ENCODE assay signal across 9 cellular contexts in genomic region chr21:26842976-26843911, GRCh38. TPM values are rescaled to one million over a fixed set of nuclear protein-coding genes. Genes with fewer than 3 reads are reported as not detected.
DNase-seq lines count a peak whose midpoint lies in the region; ATAC-seq lines count a peak whose summit lies in the region.
"Had no signal": no experiment of that assay in that cellular context is flagged by ENCODE, and none has a peak within 500 bp of the region (broad histone marks: within the 10 kb centered on the region; RNA-seq: fewer than 3 reads in every experiment).

No MANE protein-coding gene starts in this region.

- H3K36me3 ChIP-seq in NT2/D1 (ENCODE audit: insufficient read depth, insufficient read length, low read length) = peaks cover 46% of the 10 kb centered on the region
- H3K36me3 ChIP-seq: neutrophil had no signal

- H3K9me3 ChIP-seq in NT2/D1 (ENCODE audit: insufficient read depth, low read length) = peaks cover 5% of the 10 kb centered on the region; the same call in 1 of the 2 replicates
- H3K9me3 ChIP-seq: neutrophil had no signal

- H3K9ac ChIP-seq in NT2/D1 (ENCODE audit: insufficient read length, low read depth) = peak overlapping the region; percentile 98

- peak; percentile 62 for DNase-seq in activated CD8-positive, alpha-beta memory T cell treated with anti-CD3 and anti-CD28 coated beads for 24 hours
- DNase-seq in activated CD8-positive, alpha-beta memory T cell treated with anti-CD3 and anti-CD28 coated beads, Interleukin-2, amount 50 U/mL, for 4 hours = no peak
- DNase-seq in NT2/D1 (ENCODE audit: low read depth, low spot score) (no peak), brain pericyte (ENCODE audit: low read depth, low spot score) (peak; percentile 83), pulmonary artery endothelial cell (ENCODE audit: low read depth, low spot score) (peak; percentile 83), NCI-H345 (lab: John Stamatoyannopoulos, UW) (no peak)

- peaks cover 19% of the 10 kb centered on the region for H3K27me3 ChIP-seq in NT2/D1 (ENCODE audit: insufficient read depth, insufficient read length)

- peaks cover 3% of the 10 kb centered on the region for H3K4me1 ChIP-seq in NT2/D1 (ENCODE audit: insufficient read depth, insufficient read length)

- peak overlapping the region; percentile 95 for H3K4me3 ChIP-seq in NT2/D1 (ENCODE audit: insufficient read length, low read depth)
- peak overlapping the region; percentile 79 for H3K4me3 ChIP-seq in iPS-11a (ENCODE audit: low read depth, low read length)

- ATAC-seq in GM18517 (IDR thresholded peaks at IDR 0.05; ENCODE audit: unreplicated experiment) = no peak

RNA-seq across cellular contexts. Expression of gene ADAMTS1, which starts 2.0 kb away (rescaled TPM):
- total RNA-seq in pulmonary artery endothelial cell = 70.9 and 106 TPM in 2 replicates

Comparison
In these comparisons a context has a peak if more than half of its experiments do, and no peak if none do; other contexts are left out.
1. DNase-seq: peak in activated CD8-positive, alpha-beta memory T cell treated with anti-CD3 and anti-CD28 coated beads for 24 hours (single experiment), brain pericyte (single experiment) and pulmonary artery endothelial cell (single experiment); none in activated CD8-positive, alpha-beta memory T cell treated with anti-CD3 and anti-CD28 coated beads, Interleukin-2, amount 50 U/mL, for 4 hours (single experiment), NT2/D1 (single experiment) and NCI-H345 (single experiment).